In the genomic region with DNA sequence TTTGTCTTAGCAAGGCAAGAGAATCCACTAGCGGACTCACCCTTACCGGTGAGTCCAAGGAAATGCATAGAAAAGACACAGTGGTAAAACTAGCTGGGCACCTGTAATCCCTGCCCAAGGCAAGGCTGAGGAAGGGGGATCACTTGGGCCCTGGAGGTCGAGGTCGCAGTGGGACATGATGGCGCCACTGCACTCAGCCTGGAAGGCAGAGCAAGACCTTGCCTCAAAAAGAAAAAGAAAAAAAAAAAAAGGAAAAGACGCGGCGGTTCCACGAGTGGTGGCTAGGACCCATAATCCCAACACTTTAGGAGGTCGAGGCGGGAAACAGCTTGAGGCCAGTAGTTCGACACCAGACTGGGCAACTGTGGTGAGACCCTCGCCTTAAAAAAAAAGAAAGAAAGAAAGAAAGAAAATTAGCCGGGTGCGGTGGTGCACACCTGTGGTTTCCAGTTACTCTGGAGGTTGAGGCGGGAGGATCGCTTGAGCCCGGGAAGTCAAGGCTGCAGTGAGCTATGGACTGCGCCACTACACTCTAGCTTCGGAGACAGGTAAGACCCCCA, we compare ENCODE assay signal across 9 cellular contexts. TPM values are rescaled to one million over a fixed set of nuclear protein-coding genes. Genes with fewer than 3 reads are reported as not detected.
A peak's percentile ranks its signal among the peaks of the same experiment; 100 is the strongest.
DNase-seq lines count a peak whose midpoint lies in the region; ATAC-seq, FAIRE-seq and TF ChIP-seq lines count a peak whose summit lies in the region.
"Had no signal": no experiment of that assay in that cellular context is flagged by ENCODE, and none has a peak within 500 bp of the region (broad histone marks: within the 10 kb centered on the region; RNA-seq: fewer than 3 reads in every experiment).

No MANE protein-coding gene starts in this region.

- H3K36me3 Mint-ChIP-seq in mesothelial cell of epicardium: no peaks in the 10 kb centered on the region

- no peak for ATAC-seq in Right ventricle myocardium superior (ENCODE audit: poor library complexity)

- H3K27ac ChIP-seq in cardiac muscle cell: peak overlapping the region; percentile 46
- H3K27ac ChIP-seq in vagina: peak overlapping the region; percentile 84

- H3K27me3 ChIP-seq in cardiac muscle cell (no peaks in the 10 kb centered on the region), bronchial epithelial cell (ENCODE audit: control insufficient read depth, insufficient read depth, low read length) (no peaks in the 10 kb centered on the region), vagina (no peaks in the 10 kb centered on the region)

- no peak for TF ChIP-seq POLR2A in vagina (IDR thresholded peaks at IDR 0.05)

- peak overlapping the region; percentile 75 for H3K4me3 Mint-ChIP-seq in mesothelial cell of epicardium

- H3K36me3 ChIP-seq in cardiac muscle cell (no peaks in the 10 kb centered on the region), bronchial epithelial cell (ENCODE audit: control insufficient read depth, insufficient read depth, low read length) (no peaks in the 10 kb centered on the region), vagina (no peaks in the 10 kb centered on the region)

- H3K4me1 ChIP-seq in cardiac muscle cell (ENCODE audit: low read depth) (peaks cover 17% of the 10 kb centered on the region), vagina (peaks cover 32% of the 10 kb centered on the region)

- no peaks in the 10 kb centered on the region for H3K9me3 Mint-ChIP-seq in mesothelial cell of epicardium

- no peak for FAIRE-seq in bronchial epithelial cell (lab: Jason Lieb, UNC)
- FAIRE-seq: endometrium had no signal

- TF ChIP-seq CTCF in cardiac muscle cell (IDR thresholded peaks at IDR 0.05; ENCODE audit: low read depth, low read length): no peak
- TF ChIP-seq CTCF in bronchial epithelial cell (IDR thresholded peaks at IDR 0.05; ENCODE audit: insufficient read depth, low read length, severe bottlenecking): no peak
- no peak for TF ChIP-seq CTCF in mesothelial cell of epicardium (IDR thresholded peaks at IDR 0.05; ENCODE audit: unreplicated experiment)
- TF ChIP-seq CTCF in vagina (IDR thresholded peaks at IDR 0.05): no peak

- H3K4me3 ChIP-seq in cardiac muscle cell (peak overlapping the region; percentile 98), bronchial epithelial cell (ENCODE audit: low read depth, low read length) (peak overlapping the region; percentile 46), vagina (peak overlapping the region; percentile 83 to 91)

- no peak for DNase-seq in cardiac muscle cell (ENCODE audit: low read depth in 1 of 2, low spot score in 1 of 2)
- DNase-seq in Right ventricle myocardium superior: no peak
- DNase-seq in bronchial epithelial cell (ENCODE audit: low read depth): no peak
- no peak for DNase-seq in mesothelial cell of epicardium (ENCODE audit: low spot score in 2 of 2, unreplicated experiment in 2 of 2)
- peak in 1 of 2 donors; percentile 87 for DNase-seq in vagina (ENCODE audit: extremely low spot score in 2 of 2)
- DNase-seq in stimulated activated CD4-positive, alpha-beta T cell treated with anti-CD3 and anti-CD28 coated beads, Interleukin-4, amount 100 ng/mL, for 1 hour: no peak
- DNase-seq in NCI-H2171 treated with DMSO at 0.1 percent for 48 hours (lab: John Stamatoyannopoulos, UW): no peak
- DNase-seq in NCI-H2029 (lab: John Stamatoyannopoulos, UW): no peak

- H3K9me3 ChIP-seq in cardiac muscle cell (ENCODE audit: low read depth) (no peaks in the 10 kb centered on the region), vagina (no peaks in the 10 kb centered on the region)

- peaks cover 28% of the 10 kb centered on the region for H3K4me1 Mint-ChIP-seq in mesothelial cell of epicardium

- intact Hi-C loops in Right ventricle myocardium superior (cut with DNase I): no loop called here
- intact Hi-C loops in vagina (cut with DNase I): loop anchor here (10.0 kb wide), 1 partner anchor 343 kb away; a partner anchor contains a TSS

- H3K27me3 Mint-ChIP-seq in mesothelial cell of epicardium (ENCODE audit: low read depth): no peaks in the 10 kb centered on the region

- H3K27ac Mint-ChIP-seq in mesothelial cell of epicardium: peak overlapping the region; percentile 91

RNA-seq across cellular contexts. Expression of a gene that starts 0.8 kb away (rescaled TPM):
- 8.1 and 12.6 TPM in 2 replicates for total RNA-seq in cardiac muscle cell
- 15.3 and 17.8 TPM in 2 replicates for polyA plus RNA-seq in cardiac muscle cell
- 13.3 TPM for total RNA-seq in Right ventricle myocardium superior
- 9.9 and 16.8 TPM in 2 replicates for total RNA-seq in bronchial epithelial cell
- total RNA-seq in mesothelial cell of epicardium: 11.7 to 12.7 TPM (median 12.4 TPM) in 3 replicates
- total RNA-seq in vagina: 8.1 TPM

Comparison
In these comparisons a context has a peak if more than half of its experiments do, and no peak if none do; other contexts are left out.
1. H3K4me3 ChIP-seq: peak in every context shown above with its lines; median percentile 98 in cardiac muscle cell; 87 in vagina; 46 in bronchial epithelial cell.